28 cellular contexts compared by ENCODE assay signal in genomic region chr19:32178401-32178800, GRCh38.
"Had no signal": no experiment of that assay in that cellular context is flagged by ENCODE, and none has a peak within 500 bp of the region (broad histone marks: within the 10 kb centered on the region; RNA-seq: fewer than 3 reads in every experiment).

No MANE protein-coding gene starts in this region.

- H3K4me3 ChIP-seq: cardiac muscle cell, MG63 had no signal

- H3K27ac ChIP-seq: brain microvascular endothelial cell, cardiac muscle cell, VCaP had no signal

- H3K36me3 ChIP-seq: brain microvascular endothelial cell, cardiac muscle cell, MG63 had no signal

- ATAC-seq: activated T-cell treated with anti-CD3 and anti-CD28 coated beads, Interleukin-2, amount 50 U/mL, for 72 hours; T-cell had no signal

- FAIRE-seq: RCC 7860, TTC549 had no signal

- DNase-seq: activated CD4-positive, alpha-beta memory T cell treated with anti-CD3 and anti-CD28 coated beads for 36 hours; activated CD4-positive, alpha-beta T cell treated with anti-CD3 and anti-CD28 coated beads, Interleukin-2, amount 10 ng/mL, durations not matched to agents 7 days and 5 days; activated CD4-positive, CD25-positive, alpha-beta regulatory T cell; activated gamma-delta T cell treated with Interleukin-2 at 50 U/mL for 16 hours; activated naive CD4-positive, alpha-beta T cell treated with anti-CD3 and anti-CD28 coated beads, Interleukin-2, amount 10 ng/mL, durations not matched to agents 7 days and 5 days; activated naive CD8-positive, alpha-beta T cell treated with anti-CD3 and anti-CD28 coated beads for 36 hours; activated T-cell treated with anti-CD3 and anti-CD28 coated beads, Interleukin-2, amount 50 U/mL, for 72 hours; brain microvascular endothelial cell; MG63; MV-4-11; NCI-H1092 treated with DMSO at 0.1 percent for 48 hours; NCI-H1417 treated with DMSO at 0.1 percent for 48 hours; NCI-H1694; NCI-H2029; NCI-H2107; NCI-H2171 treated with DMSO at 0.1 percent for 48 hours; NCI-H226; NCI-H510A; NCI-H526 treated with DMSO at 0.1 percent for 48 hours; NCI-H82; SIG-M5; T-cell; T-helper 2 cell; T1000 had no signal

- H3K27me3 ChIP-seq: brain microvascular endothelial cell, MG63 had no signal

- H3K9me3 ChIP-seq: MG63 had no signal
